ENCODE assay signal across 11 cellular contexts in the genomic region with DNA sequence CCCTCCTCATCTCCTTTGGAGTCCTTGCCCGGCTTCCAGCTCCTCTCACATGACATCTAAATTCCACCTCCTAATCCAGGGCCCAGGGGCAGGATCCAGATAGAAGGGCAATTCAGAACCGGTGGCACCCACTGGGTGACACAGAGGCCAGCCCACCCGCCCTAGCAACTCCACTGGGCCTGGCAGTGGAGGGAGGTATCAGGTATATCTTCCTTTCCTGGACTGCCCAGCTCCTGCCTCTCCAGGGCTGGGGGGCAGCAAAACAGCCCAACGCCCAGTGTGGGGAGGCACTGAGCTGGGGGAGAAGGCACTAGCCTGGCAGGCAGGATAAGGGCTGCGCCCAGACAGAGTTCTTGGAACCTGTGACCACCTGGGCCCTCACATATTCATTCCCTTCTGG. TPM values are rescaled to one million over a fixed set of nuclear protein-coding genes. Genes with fewer than 3 reads are reported as not detected.
DNase-seq lines count a peak whose midpoint lies in the region; ATAC-seq and TF ChIP-seq lines count a peak whose summit lies in the region.
"Had no signal": no experiment of that assay in that cellular context is flagged by ENCODE, and none has a peak within 500 bp of the region (broad histone marks: within the 10 kb centered on the region; RNA-seq: fewer than 3 reads in every experiment).

No MANE protein-coding gene starts in this region.

- WGBS in esophagus, 2 donors, result 70 to 75% methylated on average over 3 to 5 of the region's 5 CpGs

- intact Hi-C loops in A673 (cut with micrococcal nuclease; ENCODE audit: unreplicated experiment), result no loop called here

- H3K4me3 ChIP-seq in A673 (ENCODE audit: low read depth, low read length, poor library complexity, severe bottlenecking) (no peak overlapping the region), esophagus (ENCODE audit: low read depth in 1 of 2, low read length in 2 of 2) (no peak overlapping the region), neutrophil (ENCODE audit: low read depth in 1 of 2, low read length in 1 of 2) (peak overlapping the region in 1 of 2 experiments; percentile 21)

- in situ Hi-C loops in ACHN (cut with HindIII; ENCODE audit: low pct_ligation_motif_present, low pct_unique_long_range_greater_than_20kb, low sequenced_read_pairs), result no loop called here

- no peaks in the 10 kb centered on the region for H3K27me3 ChIP-seq in A673 (replicated peaks; ENCODE audit: insufficient read depth, low read depth, low read length, poor library complexity)
- H3K27me3 ChIP-seq in esophagus (ENCODE audit: control insufficient read depth in 1 of 2, insufficient read depth in 2 of 2, low read length in 2 of 2), result no peaks in the 10 kb centered on the region
- H3K27me3 ChIP-seq in neutrophil, result no peaks in the 10 kb centered on the region

- DNase-seq in A673 (ENCODE audit: low spot score) (no peak), RWPE1 (ENCODE audit: low spot score) (no peak), NCI-H2196 treated with DMSO at 0.1 percent for 48 hours (lab: John Stamatoyannopoulos, UW; ENCODE audit: unreplicated experiment) (no peak), ACHN (no peak)
- DNase-seq: activated effector memory CD4-positive, alpha-beta T cell treated with Interleukin-2 at 50 U/mL for 16 hours; Caco-2; NCI-H2227 treated with DMSO at 0.1 percent for 48 hours had no signal

- no peak for ATAC-seq in GM18909 (IDR thresholded peaks at IDR 0.05; ENCODE audit: poor library complexity, unreplicated experiment)
- ATAC-seq in HG03469 (IDR thresholded peaks at IDR 0.05; ENCODE audit: unreplicated experiment), result no peak

- H3K27ac ChIP-seq in A673 (ENCODE audit: low read depth, low read length, poor library complexity, severe bottlenecking), result peak overlapping the region; percentile 71
- peak overlapping the region; percentile 78 for H3K27ac ChIP-seq in RWPE1
- H3K27ac ChIP-seq in esophagus (ENCODE audit: low read depth in 2 of 2, low read length in 1 of 2), result peak overlapping the region; percentile 24 to 45
- peak overlapping the region; percentile 89 for H3K27ac ChIP-seq in neutrophil

- POLR2A ChIA-PET in A673 (lab: Charles Lee; ENCODE audit: low non-redundant PET), result no interaction called here
- POLR2A ChIA-PET in RWPE1 (lab: Yijun Ruan, JAX; ENCODE audit: low non-redundant PET), result no interaction called here

- H3K4me1 ChIP-seq in A673 (ENCODE audit: insufficient read depth, low read length, poor library complexity, severe bottlenecking), result peaks cover 12% of the 10 kb centered on the region
- H3K4me1 ChIP-seq in esophagus (ENCODE audit: control insufficient read depth in 2 of 2, insufficient read depth in 2 of 2, low read length in 1 of 2), result peaks cover 3 to 6% of the 10 kb centered on the region in 2 donors
- peaks cover 46 to 47% of the 10 kb centered on the region in 2 experiments for H3K4me1 ChIP-seq in neutrophil (ENCODE audit: control insufficient read depth in 1 of 2, insufficient read depth in 1 of 2, low read depth in 1 of 2, low read length in 1 of 2)

- BruUV-seq in A673 (replicated peaks; lab: Mats Ljungman, UMichigan), result no TSS peak

- H3K9me3 ChIP-seq in A673 (ENCODE audit: low read depth, low read length, poor library complexity, severe bottlenecking), result no peaks in the 10 kb centered on the region
- H3K9me3 ChIP-seq in esophagus (ENCODE audit: control insufficient read depth in 2 of 2, insufficient read depth in 1 of 2, low read depth in 1 of 2, low read length in 1 of 2), result no peaks in the 10 kb centered on the region
- no peaks in the 10 kb centered on the region for H3K9me3 ChIP-seq in neutrophil
- H3K9me3 ChIP-seq: Caco-2 had no signal

- TF ChIP-seq CTCF in A673 (conservative IDR thresholded peaks at IDR 0.05; ENCODE audit: low read depth, low read length) (no peak), RWPE1 (conservative IDR thresholded peaks at IDR 0.05; ENCODE audit: low read depth) (no peak), neutrophil (IDR thresholded peaks at IDR 0.05) (no peak)

- H3K36me3 ChIP-seq in A673 (ENCODE audit: insufficient read depth, low read length, poor library complexity, severe bottlenecking), result no peaks in the 10 kb centered on the region
- peaks cover 0 to 12% of the 10 kb centered on the region in 2 donors for H3K36me3 ChIP-seq in esophagus (ENCODE audit: control insufficient read depth in 2 of 2, insufficient read depth in 2 of 2, low read length in 1 of 2)
- H3K36me3 ChIP-seq in neutrophil, result peaks cover 7% of the 10 kb centered on the region

- CTCF ChIA-PET in A673 (lab: Charles Lee) (no interaction called here), RWPE1 (lab: Yijun Ruan, JAX) (interaction anchor here (0.6 kb wide), 1 partner anchor 20 kb away, joined by 3 read pairs; no protein-coding TSS in a partner anchor)

RNA-seq across cellular contexts. Expression of gene TRIM8, which starts 10.4 kb away (rescaled TPM):
- 29.4 and 32.0 TPM in 2 replicates for total RNA-seq in A673 (2021)
- polyA plus RNA-seq in esophagus, result 10 to 100 TPM; 26.4 to 33.3 TPM

Comparison
In these comparisons a context has a peak if more than half of its experiments do, and no peak if none do; other contexts are left out.
1. H3K27ac ChIP-seq: peak in every context shown above with its lines; median percentile 89 in neutrophil; 78 in RWPE1; 71 in A673; 34 in esophagus.